Comparison of ENCODE assay signal across 6 cellular contexts in genomic region chr12:6936642-6937480, GRCh38.
DNase-seq lines count a peak whose midpoint lies in the region; ATAC-seq, FAIRE-seq and TF ChIP-seq lines count a peak whose summit lies in the region.

No MANE protein-coding gene starts in this region.

- H3K4me3 ChIP-seq in duodenal mucosa (ENCODE audit: low read depth in 1 of 2, low read length in 2 of 2) = peak overlapping the region; percentile 79 to 81
- peak overlapping the region; percentile 55 for H3K4me3 ChIP-seq in retinal pigment epithelial cell (ENCODE audit: low read length)

- no peaks in the 10 kb centered on the region for H3K9me3 ChIP-seq in duodenal mucosa (ENCODE audit: control insufficient read depth in 1 of 2, low read length in 2 of 2)

- peak overlapping the region; percentile 78 to 82 for H3K9ac ChIP-seq in duodenal mucosa (ENCODE audit: low read depth in 1 of 2, low read length in 2 of 2)

- DNase-seq in GM13977 (ENCODE audit: low spot score) = peak; percentile 65
- peak; percentile 93 for DNase-seq in NCI-H2171 treated with DMSO at 0.1 percent for 48 hours (lab: John Stamatoyannopoulos, UW)
- DNase-seq in retinal pigment epithelial cell (ENCODE audit: low read depth) = no peak
- DNase-seq in urothelium cell line (ENCODE audit: low spot score) = no peak

- no peak for FAIRE-seq in urothelium cell line (lab: Jason Lieb, UNC)

- no peak for ATAC-seq in HG03280 (IDR thresholded peaks at IDR 0.05; ENCODE audit: unreplicated experiment)

- H3K27me3 ChIP-seq in duodenal mucosa (ENCODE audit: control insufficient read depth in 1 of 2, insufficient read depth in 2 of 2, low read length in 2 of 2) = no peaks in the 10 kb centered on the region

- in situ Hi-C loops in GM13977 (cut with MboI; ENCODE audit: low pct_unique_long_range_greater_than_20kb, low sequenced_read_pairs, unreplicated experiment) = loop anchor here (25.0 kb wide), 1 partner anchor 175 kb away; the partner anchor contains the start of gene C1RL

- H3K36me3 ChIP-seq in duodenal mucosa (ENCODE audit: control insufficient read depth in 1 of 2, insufficient read depth in 2 of 2, low read length in 2 of 2) = peaks cover 17 to 58% of the 10 kb centered on the region in 2 donors

- TF ChIP-seq CTCF in GM13977 (IDR thresholded peaks at IDR 0.05; ENCODE audit: extremely low read depth, insufficient read depth, missing control alignments) = peak; percentile 6
- TF ChIP-seq CTCF in retinal pigment epithelial cell (conservative IDR thresholded peaks at IDR 0.05; ENCODE audit: low read depth, low read length) = no peak

- peak overlapping the region; percentile 88 for H3K27ac ChIP-seq in duodenal mucosa (ENCODE audit: low read depth, low read length)

- H3K4me1 ChIP-seq in duodenal mucosa (ENCODE audit: control insufficient read depth in 1 of 2, insufficient read depth in 2 of 2, low read length in 2 of 2) = peaks cover 10 to 25% of the 10 kb centered on the region in 2 donors

Comparison
In these comparisons a context has a peak if more than half of its experiments do, and no peak if none do; other contexts are left out.
1. DNase-seq: peak in GM13977 (single experiment) and NCI-H2171 treated with DMSO at 0.1 percent for 48 hours (single experiment); none in retinal pigment epithelial cell (single experiment) and urothelium cell line (single experiment).